36 cellular contexts compared by ENCODE assay signal in genomic region chr21:17458279-17458678, GRCh38. TPM values are rescaled to one million over a fixed set of nuclear protein-coding genes. Genes with fewer than 3 reads are reported as not detected.
"Had no signal": no experiment of that assay in that cellular context is flagged by ENCODE, and none has a peak within 500 bp of the region (broad histone marks: within the 10 kb centered on the region; RNA-seq: fewer than 3 reads in every experiment).

No MANE protein-coding gene starts in this region.

- H3K4me3 ChIP-seq: MG63 had no signal

- H3K9me3 ChIP-seq: MG63 had no signal

- H3K27ac ChIP-seq: KMS-11 had no signal

- H3K9ac ChIP-seq: KMS-11 had no signal

- H3K36me3 ChIP-seq: MG63 had no signal

- DNase-seq: Karpas-422, Kasumi-1, MG63, MM.1S, MV-4-11, NCI-H1048, NCI-H1092, NCI-H1092 treated with DMSO at 0.1 percent for 48 hours, NCI-H1105, NCI-H1105 treated with DMSO at 0.1 percent for 48 hours, NCI-H1417, NCI-H1417 treated with DMSO at 0.1 percent for 48 hours, NCI-H1436, NCI-H1436 treated with DMSO at 0.1 percent for 48 hours, NCI-H146, NCI-H1694, NCI-H1694 treated with DMSO at 0.1 percent for 48 hours, NCI-H187, NCI-H187 treated with DMSO at 0.1 percent for 48 hours, NCI-H1930, NCI-H2029, NCI-H2029 treated with DMSO at 0.1 percent for 48 hours, NCI-H2081, NCI-H2081 treated with DMSO at 0.1 percent for 48 hours, NCI-H2107, NCI-H2171, NCI-H2171 treated with DMSO at 0.1 percent for 48 hours, NCI-H2227 treated with DMSO at 0.1 percent for 48 hours, NCI-H226, NCI-H345, NCI-H446, NCI-H446 treated with DMSO at 0.1 percent for 48 hours, NCI-H510A, NCI-H510A treated with DMSO at 0.1 percent for 48 hours had no signal

- H3K4me2 ChIP-seq: KMS-11 had no signal

- H3K27me3 ChIP-seq: MG63 had no signal

RNA-seq across cellular contexts. Expression of gene CXADR, which starts 54.6 kb away (rescaled TPM):
- total RNA-seq: LHCN-M2 had no signal
